Comparison of ENCODE assay signal across 15 cellular contexts in the genomic region with DNA sequence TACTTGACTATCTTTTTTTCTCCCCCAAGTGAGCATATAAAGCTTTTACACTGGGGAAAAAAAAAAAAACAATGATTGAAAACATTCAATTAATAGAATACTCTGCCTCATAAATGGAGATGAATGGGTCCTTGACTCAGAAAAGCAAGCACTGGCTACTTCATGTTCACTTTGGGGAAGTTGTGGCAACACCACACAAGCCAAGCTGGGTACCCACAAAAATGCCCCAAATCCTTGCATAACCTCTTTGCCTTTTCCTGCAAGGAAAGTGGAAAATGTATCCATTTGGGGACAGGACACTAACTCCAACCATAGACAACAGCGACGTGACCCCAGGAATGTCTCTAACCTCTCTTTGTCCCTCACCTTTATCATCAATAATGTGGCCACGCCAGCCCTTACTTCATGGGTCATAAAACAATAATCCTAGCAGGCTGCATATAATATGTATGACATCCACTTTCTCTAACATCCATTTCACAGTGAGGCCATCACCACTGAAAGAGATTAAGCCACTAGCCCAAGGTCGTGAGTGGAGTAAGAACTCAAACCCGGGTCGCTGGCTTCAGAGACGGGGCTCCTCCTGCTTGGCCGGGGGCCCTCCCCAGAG. TPM values are rescaled to one million over a fixed set of nuclear protein-coding genes. Genes with fewer than 3 reads are reported as not detected.
DNase-seq lines count a peak whose midpoint lies in the region; ATAC-seq and TF ChIP-seq lines count a peak whose summit lies in the region.
"Had no signal": no experiment of that assay in that cellular context is flagged by ENCODE, and none has a peak within 500 bp of the region (broad histone marks: within the 10 kb centered on the region; RNA-seq: fewer than 3 reads in every experiment).

No MANE protein-coding gene starts in this region.

- BruUV-seq in Caco-2 (replicated peaks; lab: Mats Ljungman, UMichigan), result TSS peak; percentile 25

- peaks cover 0 to 35% (median 18%) of the 10 kb centered on the region in 11 experiments; a peak in 14 of 22 replicates for H4K20me1 ChIP-seq in BLaER1 treated with 17β-estradiol and CSF1 and Interleukin-3, amounts not matched to agents 10 nM and 100 nM

- no peak for TF ChIP-seq CTCF in Caco-2 (IDR thresholded peaks at IDR 0.05; ENCODE audit: insufficient read depth in 1 of 2, low read depth in 1 of 2, low read length in 1 of 2, severe bottlenecking in 1 of 2, unreplicated experiment in 1 of 2)
- TF ChIP-seq CTCF in natural killer cell (IDR thresholded peaks at IDR 0.05), result no peak

- peaks cover 8% of the 10 kb centered on the region for H3K4me1 Mint-ChIP-seq in Caco-2 (ENCODE audit: low read depth, unreplicated experiment)
- H3K4me1 Mint-ChIP-seq in activated T-helper 1 cell treated with anti-CD3 and anti-CD28 coated beads, Interleukin-12 subunit alpha, Interleukin-12 subunit beta, Interleukin-2, Interleukin-4 antibody, amounts not matched to agents 30 ng/mL and 10 ng/mL and 1 ng/mL, durations not matched to agents 14 hours and 24 hours and 36 hours (ENCODE audit: low read depth), result peaks cover 38% of the 10 kb centered on the region
- peaks cover 32 to 52% of the 10 kb centered on the region in 2 donors for H3K4me1 Mint-ChIP-seq in natural killer cell

- H3K27ac ChIP-seq in BLaER1 treated with 17β-estradiol and CSF1 and Interleukin-3, amounts not matched to agents 10 nM and 100 nM, result peak overlapping the region in 2 of 11 experiments; percentile 76 to 95; a peak in 3 of 22 replicates

- no peaks in the 10 kb centered on the region for H3K9me3 ChIP-seq in BLaER1 treated with 17β-estradiol and CSF1 and Interleukin-3, amounts not matched to agents 10 nM and 100 nM (replicated peaks in 1 of 11)
- H3K9me3 ChIP-seq in Caco-2, result no peaks in the 10 kb centered on the region
- H3K9me3 ChIP-seq: suprapubic skin had no signal

- H3K4me2 ChIP-seq in BLaER1 treated with 17β-estradiol and CSF1 and Interleukin-3, amounts not matched to agents 10 nM and 100 nM, result peak overlapping the region; percentile 43 to 100 (median 98); a peak in 20 of 22 replicates

- ATAC-seq in natural killer cell (no peak), GM18517 (IDR thresholded peaks at IDR 0.05; ENCODE audit: unreplicated experiment) (no peak)
- ATAC-seq: activated CD8-positive, alpha-beta memory T cell treated with anti-CD3 and anti-CD28 coated beads, Interleukin-2, amount 10 ng/mL, durations not matched to agents 7 days and 5 days had no signal

- no peaks in the 10 kb centered on the region for H3K36me3 ChIP-seq in BLaER1 treated with 17β-estradiol and CSF1 and Interleukin-3, amounts not matched to agents 10 nM and 100 nM
- H3K36me3 ChIP-seq in Caco-2 (ENCODE audit: control insufficient read depth, insufficient read depth, low read length), result no peaks in the 10 kb centered on the region
- H3K36me3 ChIP-seq: suprapubic skin had no signal

- POLR2A ChIA-PET in Caco-2 (lab: Charles Lee), result no interaction called here

- no peak overlapping the region for H3K27ac Mint-ChIP-seq in Caco-2 (ENCODE audit: unreplicated experiment)
- H3K27ac Mint-ChIP-seq in activated T-helper 1 cell treated with anti-CD3 and anti-CD28 coated beads, Interleukin-12 subunit alpha, Interleukin-12 subunit beta, Interleukin-2, Interleukin-4 antibody, amounts not matched to agents 30 ng/mL and 10 ng/mL and 1 ng/mL, durations not matched to agents 14 hours and 24 hours and 36 hours, result no peak overlapping the region
- H3K27ac Mint-ChIP-seq in natural killer cell, result no peak overlapping the region
- H3K27ac Mint-ChIP-seq: activated CD8-positive, alpha-beta memory T cell treated with anti-CD3 and anti-CD28 coated beads, Interleukin-2, amount 10 ng/mL, durations not matched to agents 7 days and 5 days had no signal

- DNase-seq in Caco-2, result no peak
- no peak for DNase-seq in activated T-helper 1 cell treated with anti-CD3 and anti-CD28 coated beads, Interleukin-12 subunit alpha, Interleukin-12 subunit beta, Interleukin-2, Interleukin-4 antibody, amounts not matched to agents 30 ng/mL and 10 ng/mL and 1 ng/mL, durations not matched to agents 14 hours and 24 hours and 36 hours (ENCODE audit: low spot score)
- DNase-seq in natural killer cell, result no peak
- no peak for DNase-seq in inferior parietal cortex (ENCODE audit: extremely low spot score)
- no peak for DNase-seq in NCI-H1436 treated with DMSO at 0.1 percent for 48 hours (lab: John Stamatoyannopoulos, UW)
- DNase-seq in GOT3 (lab: John Stamatoyannopoulos, UW), result no peak
- DNase-seq: activated CD8-positive, alpha-beta memory T cell treated with anti-CD3 and anti-CD28 coated beads, Interleukin-2, amount 10 ng/mL, durations not matched to agents 7 days and 5 days; effector CD8-positive, alpha-beta T cell; foreskin fibroblast; NCI-H1417; NCI-H524; RPMI8226 had no signal

- intact Hi-C loops in Caco-2 (cut with micrococcal nuclease; ENCODE audit: unreplicated experiment), result no loop called here
- intact Hi-C loops in activated T-helper 1 cell treated with anti-CD3 and anti-CD28 coated beads, Interleukin-12 subunit alpha, Interleukin-12 subunit beta, Interleukin-2, Interleukin-4 antibody, amounts not matched to agents 30 ng/mL and 10 ng/mL and 1 ng/mL, durations not matched to agents 14 hours and 24 hours and 36 hours (cut with micrococcal nuclease), result no loop called here
- intact Hi-C loops in natural killer cell (cut with micrococcal nuclease), result no loop called here

- H3K27me3 ChIP-seq in BLaER1 treated with 17β-estradiol and CSF1 and Interleukin-3, amounts not matched to agents 10 nM and 100 nM, result peaks cover 0 to 58% (median 0%) of the 10 kb centered on the region in 11 experiments; a peak in 7 of 22 replicates
- no peaks in the 10 kb centered on the region for H3K27me3 ChIP-seq in Caco-2 (replicated peaks; ENCODE audit: control insufficient read depth, insufficient read depth, low read length)
- H3K27me3 ChIP-seq: suprapubic skin had no signal

- H3K4me3 ChIP-seq in BLaER1 treated with 17β-estradiol and CSF1 and Interleukin-3, amounts not matched to agents 10 nM and 100 nM, result no peak overlapping the region
- H3K4me3 ChIP-seq in Caco-2 (ENCODE audit: low read depth, low read length), result no peak overlapping the region

- H3K9me3 Mint-ChIP-seq in Caco-2 (ENCODE audit: unreplicated experiment) (no peaks in the 10 kb centered on the region), natural killer cell (no peaks in the 10 kb centered on the region)
- no peaks in the 10 kb centered on the region for H3K9me3 Mint-ChIP-seq in activated T-helper 1 cell treated with anti-CD3 and anti-CD28 coated beads, Interleukin-12 subunit alpha, Interleukin-12 subunit beta, Interleukin-2, Interleukin-4 antibody, amounts not matched to agents 30 ng/mL and 10 ng/mL and 1 ng/mL, durations not matched to agents 14 hours and 24 hours and 36 hours

- no peaks in the 10 kb centered on the region for H3K27me3 Mint-ChIP-seq in Caco-2 (ENCODE audit: insufficient read depth, unreplicated experiment)
- no peaks in the 10 kb centered on the region for H3K27me3 Mint-ChIP-seq in activated T-helper 1 cell treated with anti-CD3 and anti-CD28 coated beads, Interleukin-12 subunit alpha, Interleukin-12 subunit beta, Interleukin-2, Interleukin-4 antibody, amounts not matched to agents 30 ng/mL and 10 ng/mL and 1 ng/mL, durations not matched to agents 14 hours and 24 hours and 36 hours (ENCODE audit: insufficient read depth)
- peaks cover 8 to 12% of the 10 kb centered on the region in 2 donors for H3K27me3 Mint-ChIP-seq in natural killer cell (ENCODE audit: low read depth in 2 of 2)
- H3K27me3 Mint-ChIP-seq: activated CD8-positive, alpha-beta memory T cell treated with anti-CD3 and anti-CD28 coated beads, Interleukin-2, amount 10 ng/mL, durations not matched to agents 7 days and 5 days had no signal

- CTCF ChIA-PET in Caco-2 (lab: Charles Lee), result no interaction called here

- no peak overlapping the region for H3K9ac ChIP-seq in BLaER1 treated with 17β-estradiol and CSF1 and Interleukin-3, amounts not matched to agents 10 nM and 100 nM

- H3K4me3 Mint-ChIP-seq in Caco-2 (ENCODE audit: unreplicated experiment) (no peak overlapping the region), natural killer cell (peak overlapping the region; percentile 67)
- peak overlapping the region; percentile 38 for H3K4me3 Mint-ChIP-seq in activated T-helper 1 cell treated with anti-CD3 and anti-CD28 coated beads, Interleukin-12 subunit alpha, Interleukin-12 subunit beta, Interleukin-2, Interleukin-4 antibody, amounts not matched to agents 30 ng/mL and 10 ng/mL and 1 ng/mL, durations not matched to agents 14 hours and 24 hours and 36 hours
- H3K4me3 Mint-ChIP-seq: activated CD8-positive, alpha-beta memory T cell treated with anti-CD3 and anti-CD28 coated beads, Interleukin-2, amount 10 ng/mL, durations not matched to agents 7 days and 5 days had no signal

- H3K36me3 Mint-ChIP-seq in Caco-2 (ENCODE audit: insufficient read depth, unreplicated experiment) (peaks cover 7% of the 10 kb centered on the region), natural killer cell (no peaks in the 10 kb centered on the region)
- peaks cover 10% of the 10 kb centered on the region for H3K36me3 Mint-ChIP-seq in activated T-helper 1 cell treated with anti-CD3 and anti-CD28 coated beads, Interleukin-12 subunit alpha, Interleukin-12 subunit beta, Interleukin-2, Interleukin-4 antibody, amounts not matched to agents 30 ng/mL and 10 ng/mL and 1 ng/mL, durations not matched to agents 14 hours and 24 hours and 36 hours (ENCODE audit: low read depth)

- H3K4me1 ChIP-seq in BLaER1 treated with 17β-estradiol and CSF1 and Interleukin-3, amounts not matched to agents 10 nM and 100 nM, result peaks cover 57 to 83% (median 75%) of the 10 kb centered on the region in 10 experiments
- peaks cover 9% of the 10 kb centered on the region; the same call in 1 of the 2 replicates for H3K4me1 ChIP-seq in Caco-2

RNA-seq across cellular contexts. Expression of gene ECE1, which starts 2.3 kb away (rescaled TPM):
- total RNA-seq in Caco-2 (2022), result 49.6 and 50.2 TPM in 2 replicates
- total RNA-seq in activated T-helper 1 cell treated with anti-CD3 and anti-CD28 coated beads, Interleukin-12 subunit alpha, Interleukin-12 subunit beta, Interleukin-2, Interleukin-4 antibody, amounts not matched to agents 30 ng/mL and 10 ng/mL and 1 ng/mL, durations not matched to agents 14 hours and 24 hours and 36 hours, result 139 and 140 TPM in 2 replicates
- total RNA-seq in natural killer cell, result 10 to 100 TPM; 47.2 to 70.1 (median 50.7) TPM
